In the genomic region with DNA sequence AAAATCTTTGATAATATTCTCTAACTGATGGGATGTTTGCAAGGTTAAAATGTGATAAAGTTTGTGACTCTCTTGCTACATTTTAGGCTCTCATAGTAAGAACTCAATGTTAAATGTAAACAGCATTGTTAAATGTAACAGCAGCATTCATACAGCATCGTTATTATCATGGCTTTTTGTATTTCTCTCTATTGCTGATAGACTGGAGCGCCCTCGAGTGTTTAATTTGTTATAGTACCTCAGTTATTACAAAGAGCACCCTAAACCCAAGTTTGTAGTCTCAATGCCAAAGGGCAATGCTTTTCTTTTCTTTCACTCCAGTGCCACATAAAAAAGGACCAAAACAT, we compare ENCODE assay signal across 8 cellular contexts. TPM values are rescaled to one million over a fixed set of nuclear protein-coding genes. Genes with fewer than 3 reads are reported as not detected.
DNase-seq lines count a peak whose midpoint lies in the region; ATAC-seq, FAIRE-seq and TF ChIP-seq lines count a peak whose summit lies in the region.

No MANE protein-coding gene starts in this region.

- peak overlapping the region; percentile 2 to 49; a peak in 2 of 6 replicates for H3K27ac ChIP-seq in A549

- no peak overlapping the region for H3K4me2 ChIP-seq in A549

- FAIRE-seq in A549 (lab: Jason Lieb, UNC) = no peak

- H3K4me1 Mint-ChIP-seq in endothelial cell (ENCODE audit: unreplicated experiment) = no peaks in the 10 kb centered on the region

- no peak for TF ChIP-seq POLR2A in A549 (IDR thresholded peaks at IDR 0.05; ENCODE audit: low read length)

- H3K27ac Mint-ChIP-seq in endothelial cell (ENCODE audit: unreplicated experiment) = no peak overlapping the region

- H3K4me3 ChIP-seq in A549 (no peak overlapping the region), GM12864 (ENCODE audit: low read depth, low read length) (no peak overlapping the region), retinal pigment epithelial cell (ENCODE audit: low read length) (no peak overlapping the region), H7 (ENCODE audit: insufficient read depth, low read depth, low read length) (no peak overlapping the region)

- H3K36me3 Mint-ChIP-seq in endothelial cell (ENCODE audit: low read depth, unreplicated experiment) = no peaks in the 10 kb centered on the region

- H3K9me3 Mint-ChIP-seq in endothelial cell (ENCODE audit: unreplicated experiment) = no peaks in the 10 kb centered on the region

- no peaks in the 10 kb centered on the region for H3K27me3 ChIP-seq in H7 (ENCODE audit: control insufficient read depth, insufficient read depth, low read length)

- no peaks in the 10 kb centered on the region for H3K27me3 Mint-ChIP-seq in endothelial cell (ENCODE audit: unreplicated experiment)

- no peaks in the 10 kb centered on the region for H3K36me3 ChIP-seq in H7 (replicated peaks; ENCODE audit: control insufficient read depth, insufficient read depth, low read length)

- peak; percentile 45 to 49 for DNase-seq in A549 (ENCODE audit: low read depth in 1 of 2, low spot score in 1 of 2)
- DNase-seq in GM12864 (ENCODE audit: low read depth) = no peak
- peak; percentile 73 for DNase-seq in NOMO-1 treated with DMSO at 0.1 percent for 48 hours (lab: John Stamatoyannopoulos, UW; ENCODE audit: unreplicated experiment)
- peak; percentile 19 for DNase-seq in endothelial cell (ENCODE audit: low spot score)
- DNase-seq in retinal pigment epithelial cell (ENCODE audit: low read depth) = no peak
- DNase-seq in activated CD4-positive, CD25-positive, alpha-beta regulatory T cell treated with anti-CD3 and anti-CD28 coated beads, Interleukin-2, amount 50 U/mL, for 72 hours = no peak
- no peak for DNase-seq in H7

- TF ChIP-seq EP300 in A549 (IDR thresholded peaks at IDR 0.05) = no peak

- CTCF ChIA-PET in A549 (lab: Yijun Ruan, JAX) = interaction anchor here (0.7 to 23.5 kb wide), 18 partner anchors 8 to 242 kb away, joined by 3 to 440 read pairs (median 6); a partner anchor contains a TSS

- peak; percentile 81 for TF ChIP-seq CTCF in A549 (IDR thresholded peaks at IDR 0.05)
- peak; percentile 53 for TF ChIP-seq CTCF in GM12864 (IDR thresholded peaks at IDR 0.05; ENCODE audit: low read depth, low read length, missing control alignments)
- no peak for TF ChIP-seq CTCF in endothelial cell (IDR thresholded peaks at IDR 0.05; ENCODE audit: unreplicated experiment)
- TF ChIP-seq CTCF in retinal pigment epithelial cell (conservative IDR thresholded peaks at IDR 0.05; ENCODE audit: low read depth, low read length) = peak; percentile 50

- H3K4me3 Mint-ChIP-seq in endothelial cell (ENCODE audit: unreplicated experiment) = no peak overlapping the region

- WGBS in A549 (ENCODE audit: missing lambda C conversion rate) = 3% methylated on average over 3 of the region's 3 CpGs

- ATAC-seq in A549 (peak; percentile 72 to 87; a peak in 5 of 6 replicates), HG02973 (IDR thresholded peaks at IDR 0.05; ENCODE audit: unreplicated experiment) (no peak)

- peaks cover 10% of the 10 kb centered on the region; the same call in 1 of the 3 replicates for H3K4me1 ChIP-seq in A549

- peak; percentile 82 to 84 for TF ChIP-seq RAD21 in A549 (conservative IDR thresholded peaks at IDR 0.05 in 1 of 2, IDR thresholded peaks at IDR 0.05 in 1 of 2)

- no peaks in the 10 kb centered on the region for H3K9me3 ChIP-seq in A549

- POLR2A ChIA-PET in A549 (lab: Yijun Ruan, JAX) = no interaction called here

TF ChIP-seq in A549, 52 proteins besides CTCF, POLR2A, EP300 and RAD21:
- peak; percentile 84 for TF ChIP-seq SMC3 (IDR thresholded peaks at IDR 0.05)
- no peak for TF ChIP-seq NFE2L2 (conservative IDR thresholded peaks at IDR 0.05; ENCODE audit: low read length)

RNA-seq across cellular contexts. Expression of a gene that starts 14.9 kb away (rescaled TPM):
- 9.2 and 11.0 TPM in 2 replicates for polyA plus RNA-seq in A549 (2011; rRNA removed)
- polyA plus RNA-seq in A549 (2012; cell fraction: cytosol; rRNA removed) = 4.6 and 6.0 TPM in 2 replicates
- 8.5 and 9.9 TPM in 2 replicates for polyA plus RNA-seq in A549 (2012; cell fraction: nucleus; rRNA removed)
- 9.1 to 9.3 TPM (median 9.3 TPM) in 3 replicates for polyA plus RNA-seq in A549 (2017; fragmentation: RNase III; extraction: RNeasy Plus Mini Kit Qiagen cat#74134 plus additional on column Dnase treatment)
- polyA minus RNA-seq in A549 (2011; rRNA and poly(A)+ RNA removed) = 18.8 and 20.5 TPM in 2 replicates
- 10.3 TPM for total RNA-seq in endothelial cell (ENCODE audit: unreplicated experiment)
- total RNA-seq in H7 (2014; rRNA removed; shearing (Covaris generic)) = 3.6 TPM in 2 replicates

Comparison
In these comparisons a context has a peak if more than half of its experiments do, and no peak if none do; other contexts are left out.
1. DNase-seq: peak in A549 (2 of 2), NOMO-1 treated with DMSO at 0.1 percent for 48 hours (single experiment) and endothelial cell (single experiment); none in GM12864 (single experiment), retinal pigment epithelial cell (single experiment), activated CD4-positive, CD25-positive, alpha-beta regulatory T cell treated with anti-CD3 and anti-CD28 coated beads, Interleukin-2, amount 50 U/mL, for 72 hours (single experiment) and H7 (single experiment).